In genomic region chr2:59899692-59900091, GRCh38 we compare ENCODE assay signal across 17 cellular contexts.
DNase-seq lines count a peak whose midpoint lies in the region; FAIRE-seq and TF ChIP-seq lines count a peak whose summit lies in the region.
"Had no signal": no experiment of that assay in that cellular context is flagged by ENCODE, and none has a peak within 500 bp of the region (broad histone marks: within the 10 kb centered on the region; RNA-seq: fewer than 3 reads in every experiment).

No MANE protein-coding gene starts in this region.

- FAIRE-seq in urothelium cell line (lab: Jason Lieb, UNC) = no peak
- FAIRE-seq: GM12892 had no signal

- H3K27me3 ChIP-seq in left ventricle myocardium inferior (ENCODE audit: low read depth) (no peaks in the 10 kb centered on the region), right atrium auricular region (no peaks in the 10 kb centered on the region), thyroid gland (no peaks in the 10 kb centered on the region), WERI-Rb-1 (ENCODE audit: insufficient read depth, low read depth, severe bottlenecking) (no peaks in the 10 kb centered on the region)

- H3K27ac ChIP-seq in left ventricle myocardium inferior (replicated peaks) (peak overlapping the region; percentile 46), right atrium auricular region (no peak overlapping the region), thyroid gland (no peak overlapping the region), WERI-Rb-1 (no peak overlapping the region)
- H3K27ac ChIP-seq: 22Rv1 had no signal

- no peaks in the 10 kb centered on the region for H3K9me3 ChIP-seq in left ventricle myocardium inferior (replicated peaks)
- no peaks in the 10 kb centered on the region for H3K9me3 ChIP-seq in right atrium auricular region
- no peaks in the 10 kb centered on the region for H3K9me3 ChIP-seq in thyroid gland
- H3K9me3 ChIP-seq in WERI-Rb-1 (ENCODE audit: severe bottlenecking) = no peaks in the 10 kb centered on the region
- H3K9me3 ChIP-seq: Caco-2 had no signal

- TF ChIP-seq POLR2A in thyroid gland (IDR thresholded peaks at IDR 0.05) = no peak

- H3K36me3 ChIP-seq in left ventricle myocardium inferior = no peaks in the 10 kb centered on the region
- H3K36me3 ChIP-seq in right atrium auricular region = no peaks in the 10 kb centered on the region
- H3K36me3 ChIP-seq in thyroid gland = no peaks in the 10 kb centered on the region
- H3K36me3 ChIP-seq in WERI-Rb-1 = no peaks in the 10 kb centered on the region

- H3K4me3 ChIP-seq in left ventricle myocardium inferior = no peak overlapping the region
- H3K4me3 ChIP-seq in right atrium auricular region = no peak overlapping the region
- no peak overlapping the region for H3K4me3 ChIP-seq in thyroid gland (replicated peaks in 1 of 3)
- no peak overlapping the region for H3K4me3 ChIP-seq in WERI-Rb-1 (ENCODE audit: low read depth, low read length)

- WGBS in thyroid gland, 2 donors = 51 to 57% methylated on average over 3 of the region's 3 CpGs

- TF ChIP-seq CTCF in left ventricle myocardium inferior (IDR thresholded peaks at IDR 0.05; ENCODE audit: borderline replicate concordance) (no peak), right atrium auricular region (IDR thresholded peaks at IDR 0.05) (no peak), thyroid gland (IDR thresholded peaks at IDR 0.05) (no peak), WERI-Rb-1 (IDR thresholded peaks at IDR 0.05; ENCODE audit: low read depth, low read length) (no peak)

- H3K4me1 ChIP-seq in left ventricle myocardium inferior (no peaks in the 10 kb centered on the region), right atrium auricular region (no peaks in the 10 kb centered on the region), thyroid gland (peaks cover 0 to 14% of the 10 kb centered on the region in 2 donors)
- H3K4me1 ChIP-seq: Caco-2 had no signal

- DNase-seq in DMS153 (lab: John Stamatoyannopoulos, UW) (peak; percentile 5), DMS153 treated with DMSO at 0.1 percent for 48 hours (lab: John Stamatoyannopoulos, UW; ENCODE audit: unreplicated experiment) (no peak), left ventricle myocardium inferior (no peak), right atrium auricular region (ENCODE audit: low spot score) (no peak), SHP77 (lab: John Stamatoyannopoulos, UW) (peak; percentile 42 to 57), thyroid gland (peak; percentile 56 to 68), WERI-Rb-1 (no peak), urothelium cell line (ENCODE audit: low spot score) (no peak)
- DNase-seq: Caco-2; CD8-positive, alpha-beta T cell; DMS79 treated with DMSO at 0.1 percent for 48 hours; EL; GDM1; GOT3; H9 had no signal

- intact Hi-C loops in left ventricle myocardium inferior (cut with micrococcal nuclease) (no loop called here), thyroid gland (cut with DNase I) (no loop called here)

Comparison
In these comparisons a context has a peak if more than half of its experiments do, and no peak if none do; other contexts are left out.
1. DNase-seq: peak in DMS153 (single experiment), SHP77 (2 of 2) and thyroid gland (2 of 2); none in DMS153 treated with DMSO at 0.1 percent for 48 hours (single experiment), left ventricle myocardium inferior (single experiment), right atrium auricular region (single experiment), WERI-Rb-1 (single experiment) and urothelium cell line (single experiment).